ENCODE assay signal across 20 cellular contexts in genomic region chr1:205077934-205078311, GRCh38. TPM values are rescaled to one million over a fixed set of nuclear protein-coding genes. Genes with fewer than 3 reads are reported as not detected.
"Had no signal": no experiment of that assay in that cellular context is flagged by ENCODE, and none has a peak within 500 bp of the region (broad histone marks: within the 10 kb centered on the region; RNA-seq: fewer than 3 reads in every experiment).

No MANE protein-coding gene starts in this region.

- H3K9me3 ChIP-seq: body of pancreas, colonic mucosa had no signal

- ATAC-seq: body of pancreas, foreskin keratinocyte, left lobe of liver had no signal

- H3K4me3 ChIP-seq: body of pancreas, colonic mucosa, skin epidermis had no signal

- H3K9me3 Mint-ChIP-seq: activated naive CD8-positive, alpha-beta T cell treated with anti-CD3 and anti-CD28 coated beads for 36 hours; nephron; stimulated activated naive CD8-positive, alpha-beta T cell treated with anti-CD3 and anti-CD28 coated beads, Interleukin-15, Interleukin-2, amounts not matched to agents 100 ng/mL and 50 ng/mL, for 24 hours had no signal

- DNase-seq: activated CD4-positive, alpha-beta T cell treated with anti-CD3 and anti-CD28 coated beads, Interleukin-2, amount 50 U/mL, for 1 hour; activated CD4-positive, CD25-positive, alpha-beta regulatory T cell treated with anti-CD3 and anti-CD28 coated beads, Interleukin-2, amount 50 U/mL, for 72 hours; activated gamma-delta T cell; activated naive CD8-positive, alpha-beta T cell treated with anti-CD3 and anti-CD28 coated beads for 36 hours; body of pancreas; central memory CD4-positive, alpha-beta T cell; colonic mucosa; foreskin keratinocyte; glutamatergic neuron; hypothalamus; mammary epithelial cell; retina; SW 1271; T-helper 2 cell had no signal

- H3K27me3 ChIP-seq: body of pancreas, colonic mucosa, foreskin keratinocyte had no signal

- H3K27ac ChIP-seq: body of pancreas, colonic mucosa, foreskin keratinocyte had no signal

- H3K4me1 ChIP-seq: body of pancreas, colonic mucosa, foreskin keratinocyte had no signal

- H3K36me3 ChIP-seq: colonic mucosa had no signal

- H3K27ac Mint-ChIP-seq: activated naive CD8-positive, alpha-beta T cell treated with anti-CD3 and anti-CD28 coated beads for 36 hours; nephron; stimulated activated naive CD8-positive, alpha-beta T cell treated with anti-CD3 and anti-CD28 coated beads, Interleukin-15, Interleukin-2, amounts not matched to agents 100 ng/mL and 50 ng/mL, for 24 hours had no signal

RNA-seq across cellular contexts. Expression of gene CNTN2, which starts 34.9 kb away (rescaled TPM):
- total RNA-seq: activated naive CD8-positive, alpha-beta T cell treated with anti-CD3 and anti-CD28 coated beads for 36 hours; body of pancreas; epithelial cell of proximal tubule; foreskin keratinocyte had no signal
- polyA plus RNA-seq: foreskin keratinocyte, keratinocyte, mammary epithelial cell had no signal
